Comparison of ENCODE assay signal across 17 cellular contexts in genomic region chr1:39145651-39145970, GRCh38.
"Had no signal": no experiment of that assay in that cellular context is flagged by ENCODE, and none has a peak within 500 bp of the region (broad histone marks: within the 10 kb centered on the region; RNA-seq: fewer than 3 reads in every experiment).

No MANE protein-coding gene starts in this region.

- H3K4me2 ChIP-seq: hepatocyte had no signal

- H2AFZ ChIP-seq: hepatocyte had no signal

- H3K4me1 Mint-ChIP-seq: activated B cell treated with CpG ODN at 0.5 μM for 24 hours, natural killer cell had no signal

- DNase-seq: activated B cell treated with CpG ODN at 0.5 μM for 24 hours; activated CD4-positive, alpha-beta T cell treated with anti-CD3 and anti-CD28 coated beads for 48 hours; activated CD8-positive, alpha-beta memory T cell treated with anti-CD3 and anti-CD28 coated beads, Interleukin-2, amount 50 U/mL, for 48 hours; activated CD8-positive, alpha-beta T cell treated with anti-CD3 and anti-CD28 coated beads, Interleukin-2, amount 10 ng/mL, durations not matched to agents 7 days and 5 days; erythroblast; islet precursor cell; mucosa of descending colon; natural killer cell; right cardiac atrium; T-helper 2 cell; testis had no signal

- H3K36me3 Mint-ChIP-seq: natural killer cell had no signal

- H3K27me3 ChIP-seq: ascending aorta, hepatocyte, testis had no signal

- H3K4me3 Mint-ChIP-seq: activated B cell treated with CpG ODN at 0.5 μM for 24 hours; activated CD8-positive, alpha-beta T cell treated with anti-CD3 and anti-CD28 coated beads, Interleukin-2, amount 10 ng/mL, durations not matched to agents 7 days and 5 days; activated T-helper 1 cell treated with anti-CD3 and anti-CD28 coated beads, Interleukin-12 subunit alpha, Interleukin-12 subunit beta, Interleukin-2, Interleukin-4 antibody, amounts not matched to agents 30 ng/mL and 10 ng/mL and 1 ng/mL, durations not matched to agents 14 hours and 24 hours and 36 hours; natural killer cell; stimulated activated naive CD8-positive, alpha-beta T cell treated with anti-CD3 and anti-CD28 coated beads, Interleukin-15, Interleukin-2, amounts not matched to agents 100 ng/mL and 50 ng/mL, for 24 hours had no signal

- H3K9me3 Mint-ChIP-seq: activated B cell treated with CpG ODN at 0.5 μM for 24 hours; activated T-helper 1 cell treated with anti-CD3 and anti-CD28 coated beads, Interleukin-12 subunit alpha, Interleukin-12 subunit beta, Interleukin-2, Interleukin-4 antibody, amounts not matched to agents 30 ng/mL and 10 ng/mL and 1 ng/mL, durations not matched to agents 14 hours and 24 hours and 36 hours; natural killer cell; stimulated activated naive CD8-positive, alpha-beta T cell treated with anti-CD3 and anti-CD28 coated beads, Interleukin-15, Interleukin-2, amounts not matched to agents 100 ng/mL and 50 ng/mL, for 24 hours had no signal

- ATAC-seq: activated CD8-positive, alpha-beta T cell treated with anti-CD3 and anti-CD28 coated beads, Interleukin-2, amount 10 ng/mL, durations not matched to agents 7 days and 5 days; left lobe of liver; mucosa of descending colon; natural killer cell; right cardiac atrium had no signal

- H3K27me3 Mint-ChIP-seq: stimulated activated naive CD8-positive, alpha-beta T cell treated with anti-CD3 and anti-CD28 coated beads, Interleukin-15, Interleukin-2, amounts not matched to agents 100 ng/mL and 50 ng/mL, for 24 hours had no signal

- H3K27ac Mint-ChIP-seq: activated B cell treated with CpG ODN at 0.5 μM for 24 hours; activated CD8-positive, alpha-beta T cell treated with anti-CD3 and anti-CD28 coated beads, Interleukin-2, amount 10 ng/mL, durations not matched to agents 7 days and 5 days; activated T-helper 1 cell treated with anti-CD3 and anti-CD28 coated beads, Interleukin-12 subunit alpha, Interleukin-12 subunit beta, Interleukin-2, Interleukin-4 antibody, amounts not matched to agents 30 ng/mL and 10 ng/mL and 1 ng/mL, durations not matched to agents 14 hours and 24 hours and 36 hours; natural killer cell; stimulated activated naive CD8-positive, alpha-beta T cell treated with anti-CD3 and anti-CD28 coated beads, Interleukin-15, Interleukin-2, amounts not matched to agents 100 ng/mL and 50 ng/mL, for 24 hours had no signal

- H3K9me3 ChIP-seq: ascending aorta, mucosa of descending colon, prostate gland, testis had no signal

- H3K4me3 ChIP-seq: ascending aorta, hepatocyte, mucosa of descending colon, prostate gland, testis had no signal

- H3K27ac ChIP-seq: ascending aorta, hepatocyte, prostate gland, testis had no signal

- H3K36me3 ChIP-seq: ascending aorta, prostate gland had no signal
